ENCODE assay signal across 33 cellular contexts in the genomic region with DNA sequence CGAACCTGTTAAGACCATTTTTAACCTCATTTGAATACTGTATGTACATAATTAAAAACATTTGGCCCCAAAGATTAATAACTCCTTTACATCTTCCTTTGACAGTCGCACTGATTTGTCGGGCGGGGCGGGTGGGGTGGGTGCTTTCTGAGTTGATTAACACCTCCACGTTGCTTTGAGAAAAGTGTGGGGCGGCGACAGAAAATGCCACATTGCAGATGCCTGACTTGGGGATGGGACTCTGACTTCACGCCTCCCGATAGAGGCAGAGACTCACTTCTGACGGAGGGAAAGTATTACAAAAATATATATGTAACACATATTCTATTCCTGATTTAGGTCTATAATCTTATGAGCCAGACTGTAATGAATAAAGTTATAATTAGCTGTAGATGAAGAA.
A peak's percentile ranks its signal among the peaks of the same experiment; 100 is the strongest.
DNase-seq lines count a peak whose midpoint lies in the region; TF ChIP-seq lines count a peak whose summit lies in the region.
"Had no signal": no experiment of that assay in that cellular context is flagged by ENCODE, and none has a peak within 500 bp of the region (broad histone marks: within the 10 kb centered on the region; RNA-seq: fewer than 3 reads in every experiment).

No MANE protein-coding gene starts in this region.

- no peaks in the 10 kb centered on the region for H3K36me3 Mint-ChIP-seq in endodermal cell (ENCODE audit: low read depth)
- H3K36me3 Mint-ChIP-seq: CD14-positive monocyte; CD4-positive, alpha-beta memory T cell; CD4-positive, CD25-positive, alpha-beta regulatory T cell; CD8-positive, alpha-beta memory T cell; CD8-positive, alpha-beta T cell had no signal

- H3K4me1 ChIP-seq in endodermal cell (ENCODE audit: control insufficient read depth, insufficient read depth, low read length) = no peaks in the 10 kb centered on the region
- H3K4me1 ChIP-seq: A549; BE2C; BLaER1; BLaER1 treated with 17β-estradiol and CSF1 and Interleukin-3, amounts not matched to agents 10 nM and 100 nM; Caco-2 had no signal

- peak; percentile 9 for DNase-seq in endodermal cell
- DNase-seq in head of caudate nucleus = peak in 31 of 42 donors; percentile 10 to 78 (median 47)
- peak; percentile 36 for DNase-seq in putamen (ENCODE audit: low spot score)
- no peak for DNase-seq in NCI-H1092 treated with DMSO at 0.1 percent for 48 hours (lab: John Stamatoyannopoulos, UW)
- no peak for DNase-seq in foreskin fibroblast
- DNase-seq in coronary artery (ENCODE audit: low spot score) = no peak
- DNase-seq: 8988T; ACHN; AML-193; BE2C; C1 segment of cervical spinal cord; Caco-2; Calu3; CD4-positive, alpha-beta memory T cell; CD4-positive, alpha-beta T cell; CD4-positive, CD25-positive, alpha-beta regulatory T cell; CD8-positive, alpha-beta memory T cell; CD8-positive, alpha-beta T cell; COR-L47; DMS 273 treated with DMSO at 0.1 percent for 48 hours; DMS153; DMS53; DMS79; DMS79 treated with DMSO at 0.1 percent for 48 hours; DND-41; EL had no signal

- 88 to 90% methylated on average over 3 to 9 of the region's 11 CpGs for WGBS in endodermal cell (ENCODE audit: insufficient coverage in 1 of 2, insufficient read length in 1 of 2), 2 experiments

- no peak overlapping the region for H3K9ac ChIP-seq in endodermal cell (ENCODE audit: extremely low read depth, low read length, poor library complexity, severe bottlenecking)
- H3K9ac ChIP-seq: BLaER1; BLaER1 treated with 17β-estradiol and CSF1 and Interleukin-3, amounts not matched to agents 10 nM and 100 nM had no signal

- no peaks in the 10 kb centered on the region for H3K9me3 ChIP-seq in endodermal cell (ENCODE audit: control insufficient read depth, low read length)
- H3K9me3 ChIP-seq: A549; BE2C; BLaER1; BLaER1 treated with 17β-estradiol and CSF1 and Interleukin-3, amounts not matched to agents 10 nM and 100 nM; Caco-2 had no signal

- H3K9me3 Mint-ChIP-seq in endodermal cell = no peaks in the 10 kb centered on the region
- H3K9me3 Mint-ChIP-seq: CD14-positive monocyte; CD4-positive, alpha-beta memory T cell; CD4-positive, alpha-beta T cell; CD8-positive, alpha-beta memory T cell; CD8-positive, alpha-beta T cell had no signal

- no peak overlapping the region for H3K4me3 ChIP-seq in endodermal cell (ENCODE audit: low read length)
- H3K4me3 ChIP-seq in foreskin fibroblast (ENCODE audit: low read depth in 1 of 2, low read length in 2 of 2) = no peak overlapping the region
- H3K4me3 ChIP-seq in coronary artery = no peak overlapping the region
- H3K4me3 ChIP-seq: A549; BLaER1; BLaER1 treated with 17β-estradiol and CSF1 and Interleukin-3, amounts not matched to agents 10 nM and 100 nM had no signal

- H3K27me3 ChIP-seq in endodermal cell (ENCODE audit: control insufficient read depth, insufficient read depth, low read length, poor library complexity, severe bottlenecking) = no peaks in the 10 kb centered on the region
- H3K27me3 ChIP-seq: BE2C; BLaER1; BLaER1 treated with 17β-estradiol and CSF1 and Interleukin-3, amounts not matched to agents 10 nM and 100 nM had no signal

- H3K27ac ChIP-seq in endodermal cell (ENCODE audit: low read depth, low read length) (no peak overlapping the region), coronary artery (no peak overlapping the region)
- H3K27ac ChIP-seq: 22Rv1; A549; BLaER1; BLaER1 treated with 17β-estradiol and CSF1 and Interleukin-3, amounts not matched to agents 10 nM and 100 nM; C4-2B had no signal

- H3K36me3 ChIP-seq in endodermal cell (ENCODE audit: control insufficient read depth, insufficient read depth, low read length) = no peaks in the 10 kb centered on the region
- H3K36me3 ChIP-seq: BE2C; BLaER1; BLaER1 treated with 17β-estradiol and CSF1 and Interleukin-3, amounts not matched to agents 10 nM and 100 nM had no signal

- no peak overlapping the region for H3K4me3 Mint-ChIP-seq in endodermal cell
- H3K4me3 Mint-ChIP-seq: B cell; CD14-positive monocyte; CD4-positive, alpha-beta memory T cell; CD4-positive, alpha-beta T cell; CD4-positive, CD25-positive, alpha-beta regulatory T cell; CD8-positive, alpha-beta memory T cell; CD8-positive, alpha-beta T cell had no signal

- peaks cover 20% of the 10 kb centered on the region for H3K27me3 Mint-ChIP-seq in endodermal cell (ENCODE audit: insufficient read depth)
- H3K27me3 Mint-ChIP-seq: CD4-positive, alpha-beta T cell had no signal

- no peak overlapping the region for H3K27ac Mint-ChIP-seq in endodermal cell
- H3K27ac Mint-ChIP-seq: B cell; CD14-positive monocyte; CD4-positive, alpha-beta memory T cell; CD4-positive, alpha-beta T cell; CD4-positive, CD25-positive, alpha-beta regulatory T cell; CD8-positive, alpha-beta memory T cell; CD8-positive, alpha-beta T cell had no signal

- TF ChIP-seq CTCF in endodermal cell (conservative IDR thresholded peaks at IDR 0.05) = no peak
- no peak for TF ChIP-seq CTCF in foreskin fibroblast (IDR thresholded peaks at IDR 0.05; ENCODE audit: low read depth, low read length)
- TF ChIP-seq CTCF in coronary artery (IDR thresholded peaks at IDR 0.05) = no peak

- H3K4me1 Mint-ChIP-seq in endodermal cell = no peaks in the 10 kb centered on the region
- H3K4me1 Mint-ChIP-seq: B cell, CD14-positive monocyte had no signal

- intact Hi-C loops in head of caudate nucleus (cut with DNase I) = no loop called here

Comparison
In these comparisons a context has a peak if more than half of its experiments do, and no peak if none do; other contexts are left out.
1. DNase-seq: peak in endodermal cell (single experiment), head of caudate nucleus (31 of 42) and putamen (single experiment); none in NCI-H1092 treated with DMSO at 0.1 percent for 48 hours (single experiment), foreskin fibroblast (0 of 2) and coronary artery (single experiment).